In the genomic region with DNA sequence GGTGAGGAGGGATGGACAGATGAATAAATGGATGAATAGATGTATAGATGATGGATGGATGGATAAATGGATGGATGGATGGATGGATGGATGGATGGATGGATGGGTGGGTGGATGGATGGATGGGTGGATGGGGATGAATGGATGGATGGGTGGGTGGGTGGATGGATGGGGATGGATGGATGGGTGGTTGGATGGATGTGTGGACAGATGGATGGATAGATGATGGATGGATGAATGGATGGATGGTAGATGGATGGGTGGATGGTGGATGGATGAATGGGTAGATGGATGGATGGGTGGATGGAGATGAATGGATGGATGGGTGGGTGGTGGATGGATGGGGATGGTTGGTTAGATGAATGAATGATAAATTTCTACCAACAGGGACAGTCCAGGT, we compare ENCODE assay signal across 24 cellular contexts.
"Had no signal": no experiment of that assay in that cellular context is flagged by ENCODE, and none has a peak within 500 bp of the region (broad histone marks: within the 10 kb centered on the region; RNA-seq: fewer than 3 reads in every experiment).

No MANE protein-coding gene starts in this region.

- H3K27me3 ChIP-seq: dorsolateral prefrontal cortex had no signal

- FAIRE-seq: colon, keratinocyte had no signal

- DNase-seq: dermis blood vessel endothelial cell; dorsolateral prefrontal cortex; effector CD4-positive, alpha-beta T cell; effector memory CD4-positive, alpha-beta T cell; erythroblast; esophagus squamous epithelium; foreskin fibroblast; foreskin melanocyte; gastrocnemius medialis; glutamatergic neuron; head of caudate nucleus; heart right ventricle; hippocampal formation; left cardiac atrium; left lung; left ventricle myocardium superior; lower lobe of right lung; mesendoderm; midbrain had no signal

- H3K4me1 ChIP-seq: esophagus squamous epithelium, gastrocnemius medialis had no signal

- ATAC-seq: esophagus mucosa, gastrocnemius medialis, heart right ventricle, left cardiac atrium, left lung, left ventricle myocardium superior, lower lobe of right lung had no signal

- H3K9me3 ChIP-seq: lower lobe of right lung had no signal

- H3K4me3 ChIP-seq: coronary artery, dorsolateral prefrontal cortex, esophagus squamous epithelium, gastrocnemius medialis, heart right ventricle, left lung, lower lobe of right lung had no signal

- H3K36me3 ChIP-seq: esophagus squamous epithelium, gastrocnemius medialis, heart right ventricle, left lung, lower lobe of right lung had no signal

- H3K27ac ChIP-seq: coronary artery, dorsolateral prefrontal cortex, epithelial cell of prostate, esophagus squamous epithelium, gastrocnemius medialis, heart right ventricle, left lung, lower lobe of right lung had no signal
